Comparison of ENCODE assay signal across 1 cellular context in genomic region chr19:49127674-49128544, GRCh38.
TF ChIP-seq lines count a peak whose summit lies in the region.

No MANE protein-coding gene starts in this region.

TF ChIP-seq in SK-N-SH, 30 proteins besides CTCF, POLR2A, EP300 and RAD21 (continued from another document):
- TF ChIP-seq PBX3 (IDR thresholded peaks at IDR 0.05) (0 out of 2 replicates have a peak, but pooled peaks have one; percentile 23), TAF1 (IDR thresholded peaks at IDR 0.05; ENCODE audit: borderline replicate concordance, low read depth, low read length) (no peak), USF2 (IDR thresholded peaks at IDR 0.05; ENCODE audit: borderline replicate concordance, low read depth, low read length) (no peak), GABPA (IDR thresholded peaks at IDR 0.05; ENCODE audit: low read depth) (no peak), NRF1 (IDR thresholded peaks at IDR 0.05; ENCODE audit: low read depth, low read length) (peak; percentile 91), MAX (IDR thresholded peaks at IDR 0.05; ENCODE audit: low read depth) (peak; percentile 100), FOXM1 (IDR thresholded peaks at IDR 0.05; ENCODE audit: low read depth) (no peak), SMC3 (IDR thresholded peaks at IDR 0.05; ENCODE audit: low read depth, low read length) (no peak), SIN3A (IDR thresholded peaks at IDR 0.05; ENCODE audit: borderline replicate concordance, low read depth, low read length) (peak; percentile 84), REST (IDR thresholded peaks at IDR 0.05; ENCODE audit: low read depth, low read length) (peak; percentile 68), GATA2 (CRISPR knock-in tag; IDR thresholded peaks at IDR 0.05) (no peak), MEF2A (IDR thresholded peaks at IDR 0.05; ENCODE audit: borderline replicate concordance, low read depth) (no peak)
